ENCODE assay signal across 2 cellular contexts in genomic region chr19:4052993-4053422, GRCh38.
TF ChIP-seq lines count a peak whose summit lies in the region.

No MANE protein-coding gene starts in this region.

TF ChIP-seq in HEK293, 187 proteins besides CTCF, POLR2A, EP300 and RAD21 (continues in another document):
- TF ChIP-seq ZBTB20 (tag by site-specific recombination; IDR thresholded peaks at IDR 0.05) (no peak), KLF1 (tag by site-specific recombination; IDR thresholded peaks at IDR 0.05) (peak; percentile 66; the same call in 1 of the 2 replicates), ZNF214 (tag by site-specific recombination; IDR thresholded peaks at IDR 0.05; ENCODE audit: borderline replicate concordance) (no peak), ZBTB49 (tag by site-specific recombination; IDR thresholded peaks at IDR 0.05; ENCODE audit: low read depth) (no peak), GFI1B (tag by site-specific recombination; IDR thresholded peaks at IDR 0.05) (no peak), ZFHX2 (tag by site-specific recombination; conservative IDR thresholded peaks at IDR 0.05) (peak; percentile 69), KLF9 (tag by site-specific recombination; IDR thresholded peaks at IDR 0.05; ENCODE audit: low read depth) (peak; percentile 35; the same call in 1 of the 2 replicates), SP7 (tag by site-specific recombination; IDR thresholded peaks at IDR 0.05) (no peak), ZNF366 (tag by site-specific recombination; conservative IDR thresholded peaks at IDR 0.05) (no peak), HIC1 (tag by site-specific recombination; IDR thresholded peaks at IDR 0.05) (0 out of 2 replicates have a peak, but pooled peaks have one; percentile 24), ZNF600 (tag by site-specific recombination; IDR thresholded peaks at IDR 0.05) (peak; percentile 92), SP2 (tag by site-specific recombination; IDR thresholded peaks at IDR 0.05) (peak; percentile 36), ZNF596 (tag by site-specific recombination; IDR thresholded peaks at IDR 0.05) (no peak), GLIS1 (tag by site-specific recombination; IDR thresholded peaks at IDR 0.05) (0 out of 2 replicates have a peak, but pooled peaks have one; percentile 0), ZNF623 (tag by site-specific recombination; IDR thresholded peaks at IDR 0.05) (no peak), ZBTB11 (tag by site-specific recombination; conservative IDR thresholded peaks at IDR 0.05; ENCODE audit: low read depth) (no peak), ZNF37A (tag by site-specific recombination; IDR thresholded peaks at IDR 0.05) (no peak), ZNF221 (tag by site-specific recombination; IDR thresholded peaks at IDR 0.05; ENCODE audit: borderline replicate concordance) (no peak)

TF ChIP-seq in SK-N-SH, 30 proteins besides CTCF, POLR2A, EP300 and RAD21:
- TF ChIP-seq TAF1 (IDR thresholded peaks at IDR 0.05; ENCODE audit: borderline replicate concordance, low read depth, low read length) (no peak), RFX5 (IDR thresholded peaks at IDR 0.05; ENCODE audit: low read length) (no peak), FOXM1 (IDR thresholded peaks at IDR 0.05; ENCODE audit: low read depth) (no peak), FOXJ3 (CRISPR knock-in tag; IDR thresholded peaks at IDR 0.05) (no peak), GATA2 (CRISPR knock-in tag; IDR thresholded peaks at IDR 0.05) (no peak), MEF2A (IDR thresholded peaks at IDR 0.05; ENCODE audit: borderline replicate concordance, low read depth) (no peak), SIN3A (IDR thresholded peaks at IDR 0.05; ENCODE audit: borderline replicate concordance, low read depth, low read length) (no peak), ZBTB33 (IDR thresholded peaks at IDR 0.05; ENCODE audit: borderline replicate concordance, low read depth) (no peak), NFIC (IDR thresholded peaks at IDR 0.05; ENCODE audit: borderline replicate concordance) (no peak), GABPA (IDR thresholded peaks at IDR 0.05; ENCODE audit: low read depth) (no peak), TCF12 (IDR thresholded peaks at IDR 0.05) (no peak), FOSL2 (IDR thresholded peaks at IDR 0.05; ENCODE audit: borderline replicate concordance, low read depth) (no peak), NRF1 (IDR thresholded peaks at IDR 0.05; ENCODE audit: low read depth, low read length) (no peak), POLR2AphosphoS5 (IDR thresholded peaks at IDR 0.05; ENCODE audit: low read depth, low read length) (no peak), YY1 (IDR thresholded peaks at IDR 0.05; ENCODE audit: low read depth) (no peak), ELF1 (IDR thresholded peaks at IDR 0.05) (no peak), EZH2phosphoT487 (IDR thresholded peaks at IDR 0.05; ENCODE audit: borderline replicate concordance, low read depth) (no peak), TEAD4 (IDR thresholded peaks at IDR 0.05; ENCODE audit: borderline replicate concordance, insufficient read depth) (no peak)
- TF ChIP-seq, protein P1, sequence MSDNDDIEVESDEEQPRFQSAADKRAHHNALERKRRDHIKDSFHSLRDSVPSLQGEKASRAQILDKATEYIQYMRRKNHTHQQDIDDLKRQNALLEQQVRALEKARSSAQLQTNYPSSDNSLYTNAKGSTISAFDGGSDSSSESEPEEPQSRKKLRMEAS (IDR thresholded peaks at IDR 0.05; ENCODE audit: low read depth), result no peak
- TF ChIP-seq, protein P2, sequence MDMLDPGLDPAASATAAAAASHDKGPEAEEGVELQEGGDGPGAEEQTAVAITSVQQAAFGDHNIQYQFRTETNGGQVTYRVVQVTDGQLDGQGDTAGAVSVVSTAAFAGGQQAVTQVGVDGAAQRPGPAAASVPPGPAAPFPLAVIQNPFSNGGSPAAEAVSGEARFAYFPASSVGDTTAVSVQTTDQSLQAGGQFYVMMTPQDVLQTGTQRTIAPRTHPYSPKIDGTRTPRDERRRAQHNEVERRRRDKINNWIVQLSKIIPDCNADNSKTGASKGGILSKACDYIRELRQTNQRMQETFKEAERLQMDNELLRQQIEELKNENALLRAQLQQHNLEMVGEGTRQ (IDR thresholded peaks at IDR 0.05; ENCODE audit: borderline replicate concordance, low read depth, low read length), result no peak
TF ChIP-seq in SK-N-SH: peak in this region for 0.
